17 cellular contexts compared by ENCODE assay signal in genomic region chr3:13338231-13338630, GRCh38.
DNase-seq lines count a peak whose midpoint lies in the region; ATAC-seq and TF ChIP-seq lines count a peak whose summit lies in the region.
"Had no signal": no experiment of that assay in that cellular context is flagged by ENCODE, and none has a peak within 500 bp of the region (broad histone marks: within the 10 kb centered on the region; RNA-seq: fewer than 3 reads in every experiment).

No MANE protein-coding gene starts in this region.

- peak; percentile 3 for DNase-seq in AG10803 (ENCODE audit: low read depth)
- peak; percentile 29 for DNase-seq in GM23248
- peak; percentile 9 for DNase-seq in fibroblast of mammary gland (ENCODE audit: low read depth)
- no peak for DNase-seq in stimulated activated CD4-positive, alpha-beta T cell treated with anti-CD3 and anti-CD28 coated beads, Interleukin-2, amount 100 ng/mL, for 48 hours
- no peak for DNase-seq in SHP77 treated with DMSO at 0.1 percent for 48 hours (lab: John Stamatoyannopoulos, UW)
- DNase-seq in osteocyte (ENCODE audit: extremely low spot score, unreplicated experiment), result no peak
- DNase-seq: activated B cell treated with CpG ODN at 0.5 μM for 24 hours; GOT3; heart right ventricle; left lung; naive B cell; NCI-H2029; stimulated activated CD4-positive, alpha-beta T cell treated with anti-CD3 and anti-CD28 coated beads, Interleukin-4, amount 100 ng/mL, for 24 hours; stimulated activated naive CD4-positive, alpha-beta T cell treated with Interleukin-2 at 50 U/mL for 16 hours had no signal

- TF ChIP-seq CTCF in AG10803 (conservative IDR thresholded peaks at IDR 0.05; ENCODE audit: low read length) (no peak), SU-DHL-6 (IDR thresholded peaks at IDR 0.05; ENCODE audit: insufficient read depth, low read length, poor library complexity, severe bottlenecking) (no peak), fibroblast of mammary gland (conservative IDR thresholded peaks at IDR 0.05; ENCODE audit: control insufficient read depth, insufficient read depth, low read depth, low read length) (no peak), osteocyte (IDR thresholded peaks at IDR 0.05) (no peak)

- H3K27ac ChIP-seq in GM23248 (no peak overlapping the region), SU-DHL-6 (ENCODE audit: low read depth, low read length) (peak overlapping the region; percentile 39)
- H3K27ac ChIP-seq: heart right ventricle, left lung had no signal

- H3K36me3 Mint-ChIP-seq in osteocyte (ENCODE audit: unreplicated experiment), result no peaks in the 10 kb centered on the region

- H3K27me3 ChIP-seq in GM23248 (replicated peaks; ENCODE audit: insufficient read depth) (no peaks in the 10 kb centered on the region; the same call in 1 of the 2 replicates), SU-DHL-6 (ENCODE audit: low read length) (no peaks in the 10 kb centered on the region)
- H3K27me3 ChIP-seq: left lung had no signal

- H3K27ac Mint-ChIP-seq in osteocyte (ENCODE audit: unreplicated experiment), result no peak overlapping the region
- H3K27ac Mint-ChIP-seq: activated B cell treated with CpG ODN at 0.5 μM for 24 hours had no signal

- H3K4me3 ChIP-seq in AG10803 (ENCODE audit: low read length) (no peak overlapping the region), GM23248 (no peak overlapping the region), SU-DHL-6 (ENCODE audit: insufficient read depth, low read length, poor library complexity, severe bottlenecking) (no peak overlapping the region), fibroblast of mammary gland (ENCODE audit: control insufficient read depth, low read depth, low read length) (no peak overlapping the region)
- H3K4me3 ChIP-seq: heart right ventricle, left lung had no signal

- H3K4me2 ChIP-seq in GM23248 (ENCODE audit: unreplicated experiment) (no peak overlapping the region), SU-DHL-6 (ENCODE audit: low read depth, low read length, poor library complexity, severe bottlenecking) (no peak overlapping the region)

- H4K20me1 ChIP-seq in GM23248 (ENCODE audit: insufficient read depth), result no peaks in the 10 kb centered on the region
- H4K20me1 ChIP-seq in SU-DHL-6 (ENCODE audit: low read depth, low read length), result no peaks in the 10 kb centered on the region

- H3K27me3 Mint-ChIP-seq in osteocyte (ENCODE audit: unreplicated experiment), result no peaks in the 10 kb centered on the region
- H3K27me3 Mint-ChIP-seq: activated B cell treated with CpG ODN at 0.5 μM for 24 hours, naive B cell had no signal

- WGBS in GM23248 (ENCODE audit: low coverage in 1 of 2, low lambda C conversion rate in 2 of 2, missing lambda C conversion rate in 2 of 2), 2 experiments, result 13 to 19% methylated on average over 3 of the region's 3 CpGs

- no peaks in the 10 kb centered on the region for H3K4me1 Mint-ChIP-seq in osteocyte (ENCODE audit: unreplicated experiment)

- H3F3A ChIP-seq in GM23248 (ENCODE audit: insufficient read depth) (no peaks in the 10 kb centered on the region), SU-DHL-6 (ENCODE audit: insufficient read depth) (peaks cover 14% of the 10 kb centered on the region)

- no peak overlapping the region for H3K9ac ChIP-seq in GM23248
- no peak overlapping the region for H3K9ac ChIP-seq in SU-DHL-6 (ENCODE audit: low read length)

- H3K36me3 ChIP-seq in GM23248 (ENCODE audit: low read depth), result no peaks in the 10 kb centered on the region
- peaks cover 2% of the 10 kb centered on the region; the same call in 1 of the 2 replicates for H3K36me3 ChIP-seq in SU-DHL-6 (ENCODE audit: low read length)

- H3K4me1 ChIP-seq in GM23248 (ENCODE audit: insufficient read depth), result no peaks in the 10 kb centered on the region
- H3K4me1 ChIP-seq: heart right ventricle, left lung had no signal

- no peak for ATAC-seq in HG03196 (IDR thresholded peaks at IDR 0.05; ENCODE audit: unreplicated experiment)
- ATAC-seq: heart right ventricle, left lung, right cardiac atrium had no signal

- in situ Hi-C loops in GM23248 (cut with MboI), result no loop called here

- H2AFZ ChIP-seq in GM23248 (no peak overlapping the region), SU-DHL-6 (ENCODE audit: low read depth, low read length, severe bottlenecking) (no peak overlapping the region)

- H3K9me3 Mint-ChIP-seq in osteocyte (ENCODE audit: unreplicated experiment), result peaks cover 8% of the 10 kb centered on the region
- H3K9me3 Mint-ChIP-seq: activated B cell treated with CpG ODN at 0.5 μM for 24 hours, naive B cell had no signal

- H3K4me3 Mint-ChIP-seq in osteocyte (ENCODE audit: unreplicated experiment), result no peak overlapping the region
- H3K4me3 Mint-ChIP-seq: activated B cell treated with CpG ODN at 0.5 μM for 24 hours had no signal

- H3K9me2 ChIP-seq in GM23248 (ENCODE audit: insufficient read depth), result no peaks in the 10 kb centered on the region
- no peaks in the 10 kb centered on the region for H3K9me2 ChIP-seq in SU-DHL-6 (replicated peaks; ENCODE audit: insufficient read depth, low read length)

- H3K79me2 ChIP-seq in GM23248 (ENCODE audit: insufficient read depth) (no peaks in the 10 kb centered on the region), SU-DHL-6 (ENCODE audit: insufficient read depth, low read length) (no peaks in the 10 kb centered on the region)

- H3K9me3 ChIP-seq in GM23248 (ENCODE audit: low read depth) (no peaks in the 10 kb centered on the region), SU-DHL-6 (ENCODE audit: insufficient read depth, low read length) (no peaks in the 10 kb centered on the region)
- H3K9me3 ChIP-seq: heart right ventricle, left lung had no signal

Comparison
In these comparisons a context has a peak if more than half of its experiments do, and no peak if none do; other contexts are left out.
1. DNase-seq: peak in AG10803 (single experiment), GM23248 (single experiment) and fibroblast of mammary gland (single experiment); none in stimulated activated CD4-positive, alpha-beta T cell treated with anti-CD3 and anti-CD28 coated beads, Interleukin-2, amount 100 ng/mL, for 48 hours (0 of 2), SHP77 treated with DMSO at 0.1 percent for 48 hours (single experiment) and osteocyte (single experiment).